Comparison of ENCODE assay signal across 10 cellular contexts in the genomic region with DNA sequence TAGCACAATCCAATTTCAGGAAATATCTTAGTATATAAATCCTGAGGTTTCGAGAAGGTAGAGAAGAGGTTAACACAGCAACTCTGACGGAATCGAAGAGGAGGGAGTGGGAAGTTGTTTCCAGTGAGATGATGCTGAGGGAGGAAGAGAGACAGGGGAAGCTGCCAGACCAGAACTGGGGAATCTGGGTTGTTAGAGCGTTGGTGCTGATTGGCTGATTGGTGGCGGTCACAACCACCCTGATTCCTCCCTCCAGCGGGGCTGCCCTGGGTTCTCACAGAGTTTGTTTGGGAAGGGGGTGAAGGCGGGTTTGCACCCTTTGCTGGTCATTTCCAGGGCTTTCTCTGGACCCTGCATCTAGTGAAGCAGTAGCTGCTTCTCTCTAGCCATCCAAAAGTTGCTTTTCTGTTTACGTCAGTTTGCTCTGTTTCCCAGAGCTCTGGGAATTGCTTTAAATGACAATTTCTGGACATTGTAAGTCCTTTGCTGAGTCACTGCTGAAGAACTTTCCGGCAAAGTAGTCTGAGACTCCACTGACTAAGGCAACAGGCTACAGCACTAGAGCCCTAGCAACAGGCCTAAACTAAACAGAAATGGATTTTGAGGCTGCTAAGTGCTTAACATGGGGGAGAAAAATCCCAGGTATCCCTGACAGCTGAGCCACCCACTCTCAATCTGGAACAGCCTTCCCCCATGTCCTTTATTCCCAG.
A peak's percentile ranks its signal among the peaks of the same experiment; 100 is the strongest.
DNase-seq lines count a peak whose midpoint lies in the region; ATAC-seq and TF ChIP-seq lines count a peak whose summit lies in the region.
"Had no signal": no experiment of that assay in that cellular context is flagged by ENCODE, and none has a peak within 500 bp of the region (broad histone marks: within the 10 kb centered on the region; RNA-seq: fewer than 3 reads in every experiment).

No MANE protein-coding gene starts in this region.

- H3K79me2 ChIP-seq in PC-3 (ENCODE audit: low read length): no peaks in the 10 kb centered on the region

- H3K4me2 ChIP-seq in PC-3 (ENCODE audit: low read length) (no peak overlapping the region), mesenchymal stem cell (ENCODE audit: low read length, poor library complexity, severe bottlenecking) (no peak overlapping the region)

- H3K27me3 ChIP-seq in PC-3 (ENCODE audit: low read length) (peaks cover 6% of the 10 kb centered on the region), mesenchymal stem cell (ENCODE audit: control insufficient read depth in 1 of 2, insufficient read depth in 1 of 2, low read length in 2 of 2) (peaks cover 0 to 13% of the 10 kb centered on the region in 2 experiments), upper lobe of left lung (no peaks in the 10 kb centered on the region)

- peak overlapping the region; percentile 18 to 89 for H2BK12ac ChIP-seq in mesenchymal stem cell (ENCODE audit: low read length in 2 of 2)

- intact Hi-C loops in PC-3 (cut with micrococcal nuclease): no loop called here

- H3K4ac ChIP-seq in mesenchymal stem cell (ENCODE audit: low read depth in 1 of 2, low read length in 2 of 2): peak overlapping the region; percentile 46 to 49

- H2AFZ ChIP-seq in PC-3 (ENCODE audit: low read length) (peak overlapping the region; percentile 48; the same call in 1 of the 2 replicates), mesenchymal stem cell (ENCODE audit: low read depth, low read length) (peak overlapping the region; percentile 57)

- H2BK15ac ChIP-seq in mesenchymal stem cell (ENCODE audit: low read depth, poor library complexity, severe bottlenecking): no peak overlapping the region

- H3K27ac ChIP-seq in PC-3 (ENCODE audit: low read length): no peak overlapping the region
- H3K27ac ChIP-seq in mesenchymal stem cell (ENCODE audit: low read length, poor library complexity, severe bottlenecking): no peak overlapping the region
- peak overlapping the region in 2 of 4 donors; percentile 13 to 44 for H3K27ac ChIP-seq in upper lobe of left lung

- H3K9me3 ChIP-seq in PC-3 (ENCODE audit: low read length): no peaks in the 10 kb centered on the region
- H3K9me3 ChIP-seq in mesenchymal stem cell (ENCODE audit: control insufficient read depth, low read length): no peaks in the 10 kb centered on the region
- H3K9me3 ChIP-seq in upper lobe of left lung: no peaks in the 10 kb centered on the region

- H4K8ac ChIP-seq in mesenchymal stem cell (ENCODE audit: low read length): peak overlapping the region; percentile 86

- peak overlapping the region in 1 of 2 experiments; percentile 36 for H3K23ac ChIP-seq in mesenchymal stem cell (ENCODE audit: low read length in 2 of 2)

- no peak overlapping the region for H3K4me3 ChIP-seq in PC-3 (ENCODE audit: low read length)
- no peak overlapping the region for H3K4me3 ChIP-seq in epithelial cell of esophagus (ENCODE audit: low read length)
- H3K4me3 ChIP-seq in mesenchymal stem cell (ENCODE audit: insufficient read depth in 1 of 2, low read depth in 1 of 2, low read length in 2 of 2): peak overlapping the region in 1 of 2 experiments; percentile 66
- H3K4me3 ChIP-seq in upper lobe of left lung: no peak overlapping the region

- DNase-seq in PC-3: peak; percentile 59
- DNase-seq in epithelial cell of esophagus (ENCODE audit: low read depth): peak; percentile 34
- DNase-seq in mesenchymal stem cell: peak; percentile 99
- no peak for DNase-seq in upper lobe of left lung
- DNase-seq in hippocampal formation (lab: John Stamatoyannopoulos, UW): no peak
- no peak for DNase-seq in NCI-H524 treated with DMSO at 0.1 percent for 48 hours (lab: John Stamatoyannopoulos, UW)
- no peak for DNase-seq in stimulated activated CD4-positive, alpha-beta T cell treated with anti-CD3 and anti-CD28 coated beads, Interleukin-1b, Interleukin-23, amount 100 ng/mL, for 48 hours
- DNase-seq in pons (ENCODE audit: low spot score): no peak
- DNase-seq: NCI-H524; stimulated activated CD4-positive, alpha-beta T cell treated with anti-CD3 and anti-CD28 coated beads, Interleukin-4, amount 100 ng/mL, for 1 hour had no signal

- no peak overlapping the region for H3K14ac ChIP-seq in mesenchymal stem cell (ENCODE audit: low read length in 2 of 2)

- peak overlapping the region; percentile 56 for H2BK120ac ChIP-seq in mesenchymal stem cell (ENCODE audit: low read depth, low read length)

- no peaks in the 10 kb centered on the region for H3K79me1 ChIP-seq in mesenchymal stem cell (replicated peaks; ENCODE audit: low read length, poor library complexity, severe bottlenecking)

- no peaks in the 10 kb centered on the region for H3K9me2 ChIP-seq in PC-3 (replicated peaks; ENCODE audit: low read length)

- POLR2A ChIA-PET in PC-3 (lab: Charles Lee; ENCODE audit: unreplicated experiment): no interaction called here

- no peak for TF ChIP-seq POLR2A in upper lobe of left lung (IDR thresholded peaks at IDR 0.05)

- H3K18ac ChIP-seq in mesenchymal stem cell (ENCODE audit: low read depth in 1 of 2, low read length in 2 of 2): peak overlapping the region; percentile 89 to 97

- H3K36me3 ChIP-seq in PC-3 (ENCODE audit: low read depth, low read length) (no peaks in the 10 kb centered on the region), mesenchymal stem cell (ENCODE audit: control insufficient read depth in 1 of 2, insufficient read depth in 2 of 2, low read depth in 1 of 2, low read length in 2 of 2) (no peaks in the 10 kb centered on the region), upper lobe of left lung (no peaks in the 10 kb centered on the region)

- TF ChIP-seq CTCF in PC-3 (conservative IDR thresholded peaks at IDR 0.05; ENCODE audit: low read depth, low read length): no peak
- no peak for TF ChIP-seq CTCF in epithelial cell of esophagus (IDR thresholded peaks at IDR 0.05; ENCODE audit: insufficient read depth, low read depth, low read length, missing control alignments)
- no peak for TF ChIP-seq CTCF in upper lobe of left lung (IDR thresholded peaks at IDR 0.05)

- WGBS in mesenchymal stem cell: 29% methylated on average over 9 of the region's 9 CpGs
- 57 to 63% methylated on average over 9 of the region's 9 CpGs for WGBS in upper lobe of left lung, 2 donors

- no peak for TF ChIP-seq EP300 in upper lobe of left lung (IDR thresholded peaks at IDR 0.05)

- H2AK5ac ChIP-seq in mesenchymal stem cell (ENCODE audit: low read length, severe bottlenecking): no peak overlapping the region

- ATAC-seq in PC-3: peak; percentile 64
- peak; percentile 76 to 85 for ATAC-seq in upper lobe of left lung (ENCODE audit: low FRiP score in 2 of 2)

- no peak overlapping the region for H2BK5ac ChIP-seq in mesenchymal stem cell (ENCODE audit: low read depth, low read length, poor library complexity, severe bottlenecking)

- no TSS peak for BruUV-seq in PC-3 (replicated peaks; lab: Mats Ljungman, UMichigan)

- H3K9ac ChIP-seq in PC-3 (ENCODE audit: low read length) (no peak overlapping the region), mesenchymal stem cell (ENCODE audit: low read length) (peak overlapping the region; percentile 89)

- peak overlapping the region; percentile 85 for H4K91ac ChIP-seq in mesenchymal stem cell (ENCODE audit: low read length)

- CTCF ChIA-PET in PC-3 (lab: Charles Lee): no interaction called here

- peaks cover 7% of the 10 kb centered on the region; the same call in 1 of the 2 replicates for H3K4me1 ChIP-seq in PC-3 (ENCODE audit: insufficient read depth, low read length)
- H3K4me1 ChIP-seq in mesenchymal stem cell (ENCODE audit: control insufficient read depth, insufficient read depth, low read depth, low read length): no peaks in the 10 kb centered on the region
- peaks cover 0 to 5% (median 0%) of the 10 kb centered on the region in 4 donors for H3K4me1 ChIP-seq in upper lobe of left lung

- H3F3A ChIP-seq in PC-3 (ENCODE audit: low read length, unreplicated experiment): no peaks in the 10 kb centered on the region

- H4K20me1 ChIP-seq in PC-3 (ENCODE audit: low read length): no peaks in the 10 kb centered on the region

Comparison
In these comparisons a context has a peak if more than half of its experiments do, and no peak if none do; other contexts are left out.
1. DNase-seq: peak in PC-3 (single experiment), epithelial cell of esophagus (single experiment) and mesenchymal stem cell (single experiment); none in upper lobe of left lung (0 of 2), hippocampal formation (0 of 2), NCI-H524 treated with DMSO at 0.1 percent for 48 hours (single experiment), stimulated activated CD4-positive, alpha-beta T cell treated with anti-CD3 and anti-CD28 coated beads, Interleukin-1b, Interleukin-23, amount 100 ng/mL, for 48 hours (single experiment) and pons (single experiment).